ENCODE assay signal across 34 cellular contexts in genomic region chr20:22842793-22843192, GRCh38.
"Had no signal": no experiment of that assay in that cellular context is flagged by ENCODE, and none has a peak within 500 bp of the region (broad histone marks: within the 10 kb centered on the region; RNA-seq: fewer than 3 reads in every experiment).

No MANE protein-coding gene starts in this region.

- H3K9me3 ChIP-seq: MG63 had no signal

- H3K27ac ChIP-seq: KMS-11 had no signal

- H3K9ac ChIP-seq: KMS-11 had no signal

- H3K36me3 ChIP-seq: MG63 had no signal

- H3K4me3 ChIP-seq: MG63 had no signal

- DNase-seq: Karpas-422, Kasumi-1, MG63, MM.1S, NCI-H1048, NCI-H1092, NCI-H1092 treated with DMSO at 0.1 percent for 48 hours, NCI-H1105, NCI-H1105 treated with DMSO at 0.1 percent for 48 hours, NCI-H1417, NCI-H1417 treated with DMSO at 0.1 percent for 48 hours, NCI-H1436, NCI-H1436 treated with DMSO at 0.1 percent for 48 hours, NCI-H146, NCI-H1694, NCI-H1694 treated with DMSO at 0.1 percent for 48 hours, NCI-H187, NCI-H187 treated with DMSO at 0.1 percent for 48 hours, NCI-H1930, NCI-H2029, NCI-H2029 treated with DMSO at 0.1 percent for 48 hours, NCI-H2081, NCI-H2081 treated with DMSO at 0.1 percent for 48 hours, NCI-H2107, NCI-H2171, NCI-H2171 treated with DMSO at 0.1 percent for 48 hours, NCI-H2227 treated with DMSO at 0.1 percent for 48 hours, NCI-H226, NCI-H345, NCI-H446, NCI-H446 treated with DMSO at 0.1 percent for 48 hours, NCI-H510A, NCI-H510A treated with DMSO at 0.1 percent for 48 hours had no signal

- H3K27me3 ChIP-seq: MG63 had no signal

- H3K4me2 ChIP-seq: KMS-11 had no signal
